In genomic region chr15:55991841-55992768, GRCh38 we compare ENCODE assay signal across 8 cellular contexts. TPM values are rescaled to one million over a fixed set of nuclear protein-coding genes. Genes with fewer than 3 reads are reported as not detected.
DNase-seq lines count a peak whose midpoint lies in the region; ATAC-seq and TF ChIP-seq lines count a peak whose summit lies in the region.

No MANE protein-coding gene starts in this region.

- DNase-seq in AG04450 (ENCODE audit: low read depth, low spot score) = no peak
- no peak for DNase-seq in IMR-90
- no peak for DNase-seq in central memory CD8-positive, alpha-beta T cell (ENCODE audit: low spot score in 2 of 2)

- H2BK120ac ChIP-seq in IMR-90 (ENCODE audit: low read depth, low read length) = no peak overlapping the region

- in situ Hi-C loops in IMR-90 (cut with MboI; ENCODE audit: low sequenced_read_pairs) = no loop called here

- peaks cover 9% of the 10 kb centered on the region for H3K4me1 Mint-ChIP-seq in central memory CD8-positive, alpha-beta T cell

- intact Hi-C loops in IMR-90 (cut with micrococcal nuclease) = loop anchor here (2.0 to 5.0 kb wide), 7 partner anchors 15 to 435 kb away; partner anchors contain the start of gene TEX9

- H2AFZ ChIP-seq in IMR-90 (replicated peaks; ENCODE audit: low read length, poor library complexity) = no peak overlapping the region

- H3K9me3 ChIP-seq in AG04450 (ENCODE audit: control insufficient read depth, insufficient read depth, low read length) (no peaks in the 10 kb centered on the region), IMR-90 (ENCODE audit: control insufficient read depth, insufficient read depth, low read length) (no peaks in the 10 kb centered on the region), muscle layer of duodenum (ENCODE audit: control insufficient read depth in 1 of 2, low read length in 2 of 2) (no peaks in the 10 kb centered on the region)

- no peak overlapping the region for H4K5ac ChIP-seq in IMR-90 (ENCODE audit: low read depth, low read length)

- H4K8ac ChIP-seq in IMR-90 (ENCODE audit: low read depth in 2 of 2, low read length in 2 of 2) = no peak overlapping the region; a peak in 1 of 4 replicates

- H2AK5ac ChIP-seq in IMR-90 (ENCODE audit: low read depth, low read length) = no peak overlapping the region

- H3K56ac ChIP-seq in IMR-90 (ENCODE audit: extremely low read depth, insufficient read depth, low read length) = peak overlapping the region; percentile 12

- H3K4me3 ChIP-seq in AG04450 (ENCODE audit: low read depth, low read length) = peak overlapping the region; percentile 78
- peak overlapping the region; percentile 86 for H3K4me3 ChIP-seq in IMR-90 (ENCODE audit: insufficient read depth, low read depth, low read length)
- peak overlapping the region; percentile 60 to 85 for H3K4me3 ChIP-seq in muscle layer of duodenum (ENCODE audit: low read depth in 1 of 2, low read length in 2 of 2)

- 90% methylated on average over 2 of the region's 12 CpGs; no CpG with 5 or more reads in 1 of the 2 experiments for WGBS in IMR-90 (ENCODE audit: extremely low coverage in 2 of 2, insufficient read length in 1 of 2), 2 experiments

- no peak overlapping the region for H2AK9ac ChIP-seq in IMR-90 (replicated peaks; ENCODE audit: low read depth, low read length, poor library complexity)

- peak overlapping the region; percentile 57; the same call in 1 of the 2 replicates for H3K18ac ChIP-seq in IMR-90 (ENCODE audit: low read depth, low read length)

- H3K23ac ChIP-seq in IMR-90 (ENCODE audit: low read depth, low read length) = peak overlapping the region; percentile 85; the same call in 1 of the 2 replicates

- H3K9ac ChIP-seq in IMR-90 (ENCODE audit: low read depth, low read length) = peak overlapping the region; percentile 84; the same call in 1 of the 2 replicates

- no peak overlapping the region for H3K4ac ChIP-seq in IMR-90 (ENCODE audit: low read depth, low read length)

- H4K91ac ChIP-seq in IMR-90 (ENCODE audit: insufficient read depth, low read depth, low read length) = no peak overlapping the region

- H3K27ac ChIP-seq in AG04450 (ENCODE audit: low read depth, low read length) (no peak overlapping the region), IMR-90 (ENCODE audit: insufficient read depth, low read length) (no peak overlapping the region; the same call in 1 of the 2 replicates), muscle layer of duodenum (ENCODE audit: low read length) (peak overlapping the region; percentile 70)

- peak overlapping the region; percentile 87 for H3K4me3 Mint-ChIP-seq in central memory CD8-positive, alpha-beta T cell

- CTCF ChIA-PET in AG04450 (lab: Charles Lee) = interaction anchor here (1.0 to 2.7 kb wide), 6 partner anchors 9 to 236 kb away, joined by 3 to 16 read pairs (median 4); no protein-coding TSS in a partner anchor
- CTCF ChIA-PET in IMR-90 (lab: Yijun Ruan, JAX) = interaction anchor here (1.0 kb wide), 1 partner anchor 10 kb away, joined by 3 read pairs; no protein-coding TSS in a partner anchor

- TF ChIP-seq RAD21 in IMR-90 (IDR thresholded peaks at IDR 0.05; ENCODE audit: low read length) = no peak

- TF ChIP-seq CTCF in AG04450 (IDR thresholded peaks at IDR 0.05; ENCODE audit: low read depth, low read length) (no peak), IMR-90 (conservative IDR thresholded peaks at IDR 0.05; ENCODE audit: low read depth, low read length) (no peak)

- peaks cover 4% of the 10 kb centered on the region; the same call in 1 of the 2 replicates for H4K20me1 ChIP-seq in IMR-90 (ENCODE audit: insufficient read depth, low read length)

- peaks cover 8% of the 10 kb centered on the region for H3K9me1 ChIP-seq in IMR-90 (ENCODE audit: insufficient read depth, low read length)

- no peaks in the 10 kb centered on the region for H3K27me3 Mint-ChIP-seq in central memory CD8-positive, alpha-beta T cell

- peaks cover 4% of the 10 kb centered on the region for H3K4me1 ChIP-seq in IMR-90 (ENCODE audit: control insufficient read depth, insufficient read depth, low read length)
- no peaks in the 10 kb centered on the region for H3K4me1 ChIP-seq in muscle layer of duodenum (ENCODE audit: control insufficient read depth in 1 of 2, insufficient read depth in 2 of 2, low read length in 2 of 2)

- dilution Hi-C loops in IMR-90 (cut with HindIII; ENCODE audit: low sequenced_read_pairs, unreplicated experiment) = no loop called here

- no peak for TF ChIP-seq POLR2A in IMR-90 (IDR thresholded peaks at IDR 0.05; ENCODE audit: low read depth, low read length)

- H3K14ac ChIP-seq in IMR-90 (replicated peaks; ENCODE audit: low read depth, low read length) = peak overlapping the region; percentile 55; the same call in 1 of the 2 replicates

- H2BK5ac ChIP-seq in IMR-90 (ENCODE audit: low read depth, low read length, poor library complexity, severe bottlenecking) = peak overlapping the region; percentile 92

- H3K36me3 Mint-ChIP-seq in central memory CD8-positive, alpha-beta T cell (ENCODE audit: insufficient read depth) = peaks cover 4% of the 10 kb centered on the region

- H3K9me3 Mint-ChIP-seq in central memory CD8-positive, alpha-beta T cell = no peaks in the 10 kb centered on the region

- H2BK20ac ChIP-seq in IMR-90 (ENCODE audit: low read depth, low read length) = no peak overlapping the region

- peak overlapping the region; percentile 94 for H3K4me2 ChIP-seq in IMR-90 (ENCODE audit: low read depth, low read length)

- ATAC-seq in IMR-90 (ENCODE audit: low read depth) (no peak), HG03469 (IDR thresholded peaks at IDR 0.05; ENCODE audit: unreplicated experiment) (no peak), HG03139 (IDR thresholded peaks at IDR 0.05; ENCODE audit: unreplicated experiment) (no peak), GM21737 (IDR thresholded peaks at IDR 0.05; ENCODE audit: unreplicated experiment) (no peak), GM18858 (IDR thresholded peaks at IDR 0.05; ENCODE audit: unreplicated experiment) (no peak)
- ATAC-seq in central memory CD8-positive, alpha-beta T cell (replicated peaks; ENCODE audit: extremely low read depth, poor library complexity, severe bottlenecking) = no peak

- POLR2A ChIA-PET in AG04450 (lab: Yijun Ruan, JAX) (interaction anchor here (0.6 to 1.0 kb wide), 2 partner anchors 74 to 241 kb away, joined by 3 read pairs; no protein-coding TSS in a partner anchor), IMR-90 (lab: Charles Lee; ENCODE audit: unreplicated experiment) (no interaction called here)

- H3K27ac Mint-ChIP-seq in central memory CD8-positive, alpha-beta T cell (ENCODE audit: low read depth) = no peak overlapping the region

- no peak overlapping the region for H2BK15ac ChIP-seq in IMR-90 (ENCODE audit: low read depth, low read length)

- H3K36me3 ChIP-seq in IMR-90 (ENCODE audit: control insufficient read depth, insufficient read depth, low read length) (no peaks in the 10 kb centered on the region), muscle layer of duodenum (ENCODE audit: control insufficient read depth in 1 of 2, insufficient read depth in 2 of 2, low read length in 2 of 2) (no peaks in the 10 kb centered on the region)

- no peaks in the 10 kb centered on the region for H3K27me3 ChIP-seq in AG04450 (ENCODE audit: control insufficient read depth, insufficient read depth, low read length)
- no peaks in the 10 kb centered on the region for H3K27me3 ChIP-seq in IMR-90 (ENCODE audit: control insufficient read depth, insufficient read depth, low read length)
- no peaks in the 10 kb centered on the region for H3K27me3 ChIP-seq in muscle layer of duodenum (ENCODE audit: low read depth, low read length)

- BruUV-seq in IMR-90 (replicated peaks; lab: Mats Ljungman, UMichigan) = TSS peak; percentile 29

- H3K79me1 ChIP-seq in IMR-90 (ENCODE audit: low read depth in 1 of 2, low read length in 2 of 2) = peaks cover 16 to 43% of the 10 kb centered on the region in 2 experiments

TF ChIP-seq in IMR-90, 13 proteins besides CTCF, POLR2A, EP300 and RAD21:
- TF ChIP-seq NFE2L2 (IDR thresholded peaks at IDR 0.05; ENCODE audit: low read depth, low read length) (no peak), BHLHE40 (IDR thresholded peaks at IDR 0.05; ENCODE audit: low read depth, low read length) (no peak), MAFK (IDR thresholded peaks at IDR 0.05; ENCODE audit: low read depth, low read length) (no peak), MXI1 (IDR thresholded peaks at IDR 0.05; ENCODE audit: borderline replicate concordance, low read depth, low read length) (no peak), RFX5 (IDR thresholded peaks at IDR 0.05; ENCODE audit: low read depth, low read length) (no peak), USF2 (IDR thresholded peaks at IDR 0.05; ENCODE audit: low read depth, low read length) (no peak), RCOR1 (IDR thresholded peaks at IDR 0.05; ENCODE audit: insufficient replicate concordance, low read length) (no peak), MAZ (IDR thresholded peaks at IDR 0.05; ENCODE audit: borderline replicate concordance, low read depth, low read length) (no peak), SMC3 (IDR thresholded peaks at IDR 0.05; ENCODE audit: low read depth, low read length) (no peak), FOS (IDR thresholded peaks at IDR 0.05; ENCODE audit: low read depth, low read length) (no peak), ELK1 (IDR thresholded peaks at IDR 0.05; ENCODE audit: borderline replicate concordance, low read depth, low read length) (no peak), CEBPB (IDR thresholded peaks at IDR 0.05; ENCODE audit: low read depth, low read length) (no peak), CHD1 (IDR thresholded peaks at IDR 0.05; ENCODE audit: low read depth, low read length) (no peak)

RNA-seq across cellular contexts. Expression of gene NEDD4, which starts 1.3 kb away (rescaled TPM):
- polyA plus RNA-seq in AG04450 (2011; rRNA removed) (41.7 and 57.8 TPM in 2 replicates), IMR-90 (2012; rRNA removed) (24.6 and 27.4 TPM in 2 replicates)
- polyA minus RNA-seq in AG04450 (2011; rRNA and poly(A)+ RNA removed) = 40.0 and 65.7 TPM in 2 replicates
- 80.7 and 106 TPM in 2 replicates for total RNA-seq in IMR-90 (2012; rRNA removed)
- 5.2 and 6.1 TPM in 2 replicates for polyA plus RNA-seq in IMR-90 (2012; cell fraction: cytosol; rRNA removed)
- 4.6 and 39.1 TPM in 2 replicates for polyA plus RNA-seq in IMR-90 (2012; cell fraction: nucleus; rRNA removed; ENCODE audit: low replicate concordance)
